13 cellular contexts compared by ENCODE assay signal in genomic region chr12:114799574-114800487, GRCh38.
DNase-seq lines count a peak whose midpoint lies in the region; ATAC-seq and TF ChIP-seq lines count a peak whose summit lies in the region.
"Had no signal": no experiment of that assay in that cellular context is flagged by ENCODE, and none has a peak within 500 bp of the region (broad histone marks: within the 10 kb centered on the region; RNA-seq: fewer than 3 reads in every experiment).

No MANE protein-coding gene starts in this region.

- no peak overlapping the region for H3K4me3 Mint-ChIP-seq in activated T-helper 1 cell treated with anti-CD3 and anti-CD28 coated beads, Interleukin-12 subunit alpha, Interleukin-12 subunit beta, Interleukin-2, Interleukin-4 antibody, amounts not matched to agents 30 ng/mL and 10 ng/mL and 1 ng/mL, durations not matched to agents 14 hours and 24 hours and 36 hours

- H3K4me3 ChIP-seq in fibroblast of the aortic adventitia (ENCODE audit: low read depth, low read length): no peak overlapping the region
- H3K4me3 ChIP-seq: BLaER1 treated with 17β-estradiol and CSF1 and Interleukin-3, amounts not matched to agents 10 nM and 100 nM; SJCRH30 had no signal

- peaks cover 9% of the 10 kb centered on the region for H3K9me3 Mint-ChIP-seq in activated T-helper 1 cell treated with anti-CD3 and anti-CD28 coated beads, Interleukin-12 subunit alpha, Interleukin-12 subunit beta, Interleukin-2, Interleukin-4 antibody, amounts not matched to agents 30 ng/mL and 10 ng/mL and 1 ng/mL, durations not matched to agents 14 hours and 24 hours and 36 hours

- no peaks in the 10 kb centered on the region for H3K4me1 Mint-ChIP-seq in activated T-helper 1 cell treated with anti-CD3 and anti-CD28 coated beads, Interleukin-12 subunit alpha, Interleukin-12 subunit beta, Interleukin-2, Interleukin-4 antibody, amounts not matched to agents 30 ng/mL and 10 ng/mL and 1 ng/mL, durations not matched to agents 14 hours and 24 hours and 36 hours (ENCODE audit: low read depth)

- ATAC-seq in GM21360 (IDR thresholded peaks at IDR 0.05; ENCODE audit: unreplicated experiment) (no peak), HG03378 (IDR thresholded peaks at IDR 0.05; ENCODE audit: unreplicated experiment) (no peak)

- DNase-seq in AG08395 (ENCODE audit: low spot score) (peak; percentile 48), LoVo (ENCODE audit: low spot score) (peak; percentile 57), fibroblast of the aortic adventitia (ENCODE audit: low read depth) (peak; percentile 24), myocyte (ENCODE audit: low read depth) (peak; percentile 12), NCI-H446 treated with DMSO at 0.1 percent for 48 hours (lab: John Stamatoyannopoulos, UW) (no peak)
- DNase-seq in activated T-helper 1 cell treated with anti-CD3 and anti-CD28 coated beads, Interleukin-12 subunit alpha, Interleukin-12 subunit beta, Interleukin-2, Interleukin-4 antibody, amounts not matched to agents 30 ng/mL and 10 ng/mL and 1 ng/mL, durations not matched to agents 14 hours and 24 hours and 36 hours (ENCODE audit: low spot score): no peak
- DNase-seq: cerebellar nuclear complex; NCI-H187 treated with DMSO at 0.1 percent for 48 hours; SJCRH30; stimulated activated naive CD4-positive, alpha-beta T cell had no signal

- H3K27ac Mint-ChIP-seq in activated T-helper 1 cell treated with anti-CD3 and anti-CD28 coated beads, Interleukin-12 subunit alpha, Interleukin-12 subunit beta, Interleukin-2, Interleukin-4 antibody, amounts not matched to agents 30 ng/mL and 10 ng/mL and 1 ng/mL, durations not matched to agents 14 hours and 24 hours and 36 hours: no peak overlapping the region

- intact Hi-C loops in activated T-helper 1 cell treated with anti-CD3 and anti-CD28 coated beads, Interleukin-12 subunit alpha, Interleukin-12 subunit beta, Interleukin-2, Interleukin-4 antibody, amounts not matched to agents 30 ng/mL and 10 ng/mL and 1 ng/mL, durations not matched to agents 14 hours and 24 hours and 36 hours (cut with micrococcal nuclease): no loop called here

- TF ChIP-seq CTCF in fibroblast of the aortic adventitia (IDR thresholded peaks at IDR 0.05; ENCODE audit: insufficient read depth, low read length): no peak

- H3K36me3 Mint-ChIP-seq in activated T-helper 1 cell treated with anti-CD3 and anti-CD28 coated beads, Interleukin-12 subunit alpha, Interleukin-12 subunit beta, Interleukin-2, Interleukin-4 antibody, amounts not matched to agents 30 ng/mL and 10 ng/mL and 1 ng/mL, durations not matched to agents 14 hours and 24 hours and 36 hours (ENCODE audit: low read depth): no peaks in the 10 kb centered on the region

- H3K27me3 Mint-ChIP-seq in activated T-helper 1 cell treated with anti-CD3 and anti-CD28 coated beads, Interleukin-12 subunit alpha, Interleukin-12 subunit beta, Interleukin-2, Interleukin-4 antibody, amounts not matched to agents 30 ng/mL and 10 ng/mL and 1 ng/mL, durations not matched to agents 14 hours and 24 hours and 36 hours (ENCODE audit: insufficient read depth): no peaks in the 10 kb centered on the region

Comparison
In these comparisons a context has a peak if more than half of its experiments do, and no peak if none do; other contexts are left out.
1. DNase-seq: peak in AG08395 (single experiment), LoVo (single experiment), fibroblast of the aortic adventitia (single experiment) and myocyte (single experiment); none in NCI-H446 treated with DMSO at 0.1 percent for 48 hours (single experiment) and activated T-helper 1 cell treated with anti-CD3 and anti-CD28 coated beads, Interleukin-12 subunit alpha, Interleukin-12 subunit beta, Interleukin-2, Interleukin-4 antibody, amounts not matched to agents 30 ng/mL and 10 ng/mL and 1 ng/mL, durations not matched to agents 14 hours and 24 hours and 36 hours (single experiment).